In genomic region chr21:44532165-44532564, GRCh38 we compare ENCODE assay signal across 27 cellular contexts. TPM values are rescaled to one million over a fixed set of nuclear protein-coding genes. Genes with fewer than 3 reads are reported as not detected.
"Had no signal": no experiment of that assay in that cellular context is flagged by ENCODE, and none has a peak within 500 bp of the region (broad histone marks: within the 10 kb centered on the region; RNA-seq: fewer than 3 reads in every experiment).

No MANE protein-coding gene starts in this region.

- H3K4me1 ChIP-seq: esophagus squamous epithelium, gastroesophageal sphincter, parathyroid adenoma, psoas muscle, right lobe of liver, vagina had no signal

- H3K36me3 Mint-ChIP-seq: naive thymus-derived CD8-positive, alpha-beta T cell; stimulated activated naive B cell treated with anti-CD40 and anti-IgM and Interleukin-4, amounts not matched to agents 10 μg/mL and 1 μg/mL and 100 μg/mL, for 72 hours had no signal

- H3K9me3 ChIP-seq: esophagus squamous epithelium, gastroesophageal sphincter, psoas muscle, right lobe of liver, thoracic aorta, vagina had no signal

- H3K27me3 Mint-ChIP-seq: dendritic cell treated with granulocyte-macrophage colony-stimulating factor and Interleukin-4, amounts not matched to agents 40 ng/mL and 50 ng/mL, for 4 days; stimulated activated naive CD8-positive, alpha-beta T cell treated with anti-CD3 and anti-CD28 coated beads, Interleukin-15, amount 100 ng/mL, for 72 hours had no signal

- DNase-seq: esophagus squamous epithelium; foreskin fibroblast; left colon; mesendoderm; occipital lobe; retina; stimulated activated CD4-positive, alpha-beta T cell treated with anti-CD3 and anti-CD28 coated beads, Interleukin-2, amount 100 ng/mL, for 24 hours; stimulated activated CD4-positive, alpha-beta T cell treated with anti-CD3 and anti-CD28 coated beads, Interleukin-4, amount 100 ng/mL, for 4 hours; stimulated activated naive B cell treated with anti-CD40 and anti-IgM and Interleukin-4, amounts not matched to agents 10 μg/mL and 1 μg/mL and 100 μg/mL, for 72 hours; stimulated activated naive CD8-positive, alpha-beta T cell treated with anti-CD3 and anti-CD28 coated beads, Interleukin-15, amount 100 ng/mL, for 72 hours; trophoblast cell had no signal

- H3K4me3 Mint-ChIP-seq: dendritic cell treated with granulocyte-macrophage colony-stimulating factor and Interleukin-4, amounts not matched to agents 40 ng/mL and 50 ng/mL, for 4 days; naive thymus-derived CD8-positive, alpha-beta T cell; stimulated activated naive B cell treated with anti-CD40 and anti-IgM and Interleukin-4, amounts not matched to agents 10 μg/mL and 1 μg/mL and 100 μg/mL, for 72 hours; stimulated activated naive CD8-positive, alpha-beta T cell treated with anti-CD3 and anti-CD28 coated beads, Interleukin-15, amount 100 ng/mL, for 72 hours had no signal

- H3K4me1 Mint-ChIP-seq: stimulated activated naive B cell treated with anti-CD40 and anti-IgM and Interleukin-4, amounts not matched to agents 10 μg/mL and 1 μg/mL and 100 μg/mL, for 72 hours; stimulated activated naive CD8-positive, alpha-beta T cell treated with anti-CD3 and anti-CD28 coated beads, Interleukin-15, amount 100 ng/mL, for 72 hours had no signal

- H3K27ac Mint-ChIP-seq: dendritic cell treated with granulocyte-macrophage colony-stimulating factor and Interleukin-4, amounts not matched to agents 40 ng/mL and 50 ng/mL, for 4 days; stimulated activated naive B cell treated with anti-CD40 and anti-IgM and Interleukin-4, amounts not matched to agents 10 μg/mL and 1 μg/mL and 100 μg/mL, for 72 hours; stimulated activated naive CD8-positive, alpha-beta T cell treated with anti-CD3 and anti-CD28 coated beads, Interleukin-15, amount 100 ng/mL, for 72 hours had no signal

- H3K36me3 ChIP-seq: esophagus squamous epithelium, gastroesophageal sphincter, right lobe of liver, thoracic aorta, vagina had no signal

- ATAC-seq: gastroesophageal sphincter; left colon; naive thymus-derived CD8-positive, alpha-beta T cell; psoas muscle; right lobe of liver; stimulated activated naive B cell treated with anti-CD40 and anti-IgM and Interleukin-4, amounts not matched to agents 10 μg/mL and 1 μg/mL and 100 μg/mL, for 72 hours; stimulated activated naive CD8-positive, alpha-beta T cell treated with anti-CD3 and anti-CD28 coated beads, Interleukin-15, amount 100 ng/mL, for 72 hours had no signal

- H3K4me3 ChIP-seq: esophagus squamous epithelium, gastroesophageal sphincter, hepatocyte, psoas muscle, right lobe of liver, skin epidermis, thoracic aorta, vagina had no signal

- H3K27me3 ChIP-seq: hepatocyte, right lobe of liver, vagina had no signal

- H3K27ac ChIP-seq: esophagus squamous epithelium, gastroesophageal sphincter, hepatocyte, parathyroid adenoma, psoas muscle, right lobe of liver, skin epidermis, thoracic aorta, vagina had no signal

- H3K9me3 Mint-ChIP-seq: dendritic cell treated with granulocyte-macrophage colony-stimulating factor and Interleukin-4, amounts not matched to agents 40 ng/mL and 50 ng/mL, for 4 days; naive thymus-derived CD8-positive, alpha-beta T cell; stimulated activated naive CD8-positive, alpha-beta T cell treated with anti-CD3 and anti-CD28 coated beads, Interleukin-15, amount 100 ng/mL, for 72 hours had no signal

RNA-seq across cellular contexts. Expression of gene KRTAP10-1, which starts 7.8 kb away (rescaled TPM):
- total RNA-seq: epithelial cell of proximal tubule; esophagus squamous epithelium; gastroesophageal sphincter; hepatocyte; kidney epithelial cell; left colon; liver; lung microvascular endothelial cell; mononuclear cell; naive thymus-derived CD8-positive, alpha-beta T cell; occipital lobe; psoas muscle; right lobe of liver; subcutaneous adipose tissue; thoracic aorta; vagina had no signal

RNA-seq across cellular contexts. Expression of gene KRTAP10-2, which starts 19.1 kb away (rescaled TPM):
- total RNA-seq: epithelial cell of proximal tubule; esophagus squamous epithelium; gastroesophageal sphincter; hepatocyte; kidney epithelial cell; left colon; liver; lung microvascular endothelial cell; mononuclear cell; naive thymus-derived CD8-positive, alpha-beta T cell; occipital lobe; psoas muscle; right lobe of liver; subcutaneous adipose tissue; thoracic aorta; vagina had no signal

RNA-seq across cellular contexts. Expression of gene KRTAP10-3, which starts 26.4 kb away (rescaled TPM):
- total RNA-seq: epithelial cell of proximal tubule; esophagus squamous epithelium; gastroesophageal sphincter; hepatocyte; kidney epithelial cell; left colon; liver; lung microvascular endothelial cell; mononuclear cell; naive thymus-derived CD8-positive, alpha-beta T cell; occipital lobe; psoas muscle; right lobe of liver; subcutaneous adipose tissue; thoracic aorta; vagina had no signal

RNA-seq across cellular contexts. Expression of gene KRTAP10-4, which starts 41.4 kb away (rescaled TPM):
- total RNA-seq: epithelial cell of proximal tubule; esophagus squamous epithelium; gastroesophageal sphincter; hepatocyte; kidney epithelial cell; left colon; liver; lung microvascular endothelial cell; mononuclear cell; naive thymus-derived CD8-positive, alpha-beta T cell; occipital lobe; psoas muscle; right lobe of liver; subcutaneous adipose tissue; thoracic aorta; vagina had no signal

RNA-seq across cellular contexts. Expression of gene KRTAP10-5, which starts 48.2 kb away (rescaled TPM):
- total RNA-seq: epithelial cell of proximal tubule; esophagus squamous epithelium; gastroesophageal sphincter; hepatocyte; kidney epithelial cell; left colon; liver; lung microvascular endothelial cell; mononuclear cell; naive thymus-derived CD8-positive, alpha-beta T cell; occipital lobe; psoas muscle; right lobe of liver; subcutaneous adipose tissue; thoracic aorta; vagina had no signal
